Comparison of ENCODE assay signal across 1 cellular context in genomic region chr19:55041627-55042343, GRCh38.
A peak's percentile ranks its signal among the peaks of the same experiment; 100 is the strongest.
TF ChIP-seq lines count a peak whose summit lies in the region.

No MANE protein-coding gene starts in this region.

TF ChIP-seq in K562, 482 proteins besides CTCF, POLR2A, EP300 and RAD21 (continued from another document):
- no peak for TF ChIP-seq TCF15 (CRISPR knock-in tag; IDR thresholded peaks at IDR 0.05)
- TF ChIP-seq ZNF41 (CRISPR knock-in tag; conservative IDR thresholded peaks at IDR 0.05), result no peak
- TF ChIP-seq PRPF4 (IDR thresholded peaks at IDR 0.05; ENCODE audit: insufficient read depth, low read depth, low read length, poor library complexity, severe bottlenecking), result no peak
- no peak for TF ChIP-seq TCFL5 (CRISPR knock-in tag; conservative IDR thresholded peaks at IDR 0.05)
- TF ChIP-seq ARID3A (IDR thresholded peaks at IDR 0.05; ENCODE audit: borderline replicate concordance, low read depth, low read length), result no peak
- TF ChIP-seq CTBP1 (IDR thresholded peaks at IDR 0.05; ENCODE audit: borderline replicate concordance), result peak; percentile 50; the same call in 1 of the 2 replicates
- TF ChIP-seq CBX1 (IDR thresholded peaks at IDR 0.05; ENCODE audit: low read depth), result no peak; the same call in 1 of the 2 replicates
- TF ChIP-seq TGIF2 (CRISPR knock-in tag; IDR thresholded peaks at IDR 0.05), result no peak
- TF ChIP-seq MNT (conservative IDR thresholded peaks at IDR 0.05), result 0 out of 4 replicates have a peak, but pooled peaks of 1 of the 2 experiments have one; percentile 33
- TF ChIP-seq TRIM25 (IDR thresholded peaks at IDR 0.05; ENCODE audit: borderline replicate concordance), result no peak
- no peak for TF ChIP-seq SNRNP70 (optimal IDR thresholded peaks at IDR 0.05; ENCODE audit: low read depth, low read length)
- TF ChIP-seq FIP1L1 (IDR thresholded peaks at IDR 0.05; ENCODE audit: low read depth, low read length, poor library complexity, severe bottlenecking), result no peak
- no peak for TF ChIP-seq ZNF253 (CRISPR knock-in tag; conservative IDR thresholded peaks at IDR 0.05)
- TF ChIP-seq E2F3 (CRISPR knock-in tag; IDR thresholded peaks at IDR 0.05), result no peak
- peak in 1 of 2 experiments; percentile 47 for TF ChIP-seq E2F6 (IDR thresholded peaks at IDR 0.05; ENCODE audit: borderline replicate concordance in 1 of 2, extremely low read depth in 1 of 2, insufficient read depth in 1 of 2, insufficient read length in 1 of 2, low read depth in 1 of 2, low read length in 1 of 2, poor library complexity in 1 of 2, severe bottlenecking in 1 of 2)
TF ChIP-seq in K562: peak in this region for 81.
